ENCODE assay signal across 8 cellular contexts in the genomic region with DNA sequence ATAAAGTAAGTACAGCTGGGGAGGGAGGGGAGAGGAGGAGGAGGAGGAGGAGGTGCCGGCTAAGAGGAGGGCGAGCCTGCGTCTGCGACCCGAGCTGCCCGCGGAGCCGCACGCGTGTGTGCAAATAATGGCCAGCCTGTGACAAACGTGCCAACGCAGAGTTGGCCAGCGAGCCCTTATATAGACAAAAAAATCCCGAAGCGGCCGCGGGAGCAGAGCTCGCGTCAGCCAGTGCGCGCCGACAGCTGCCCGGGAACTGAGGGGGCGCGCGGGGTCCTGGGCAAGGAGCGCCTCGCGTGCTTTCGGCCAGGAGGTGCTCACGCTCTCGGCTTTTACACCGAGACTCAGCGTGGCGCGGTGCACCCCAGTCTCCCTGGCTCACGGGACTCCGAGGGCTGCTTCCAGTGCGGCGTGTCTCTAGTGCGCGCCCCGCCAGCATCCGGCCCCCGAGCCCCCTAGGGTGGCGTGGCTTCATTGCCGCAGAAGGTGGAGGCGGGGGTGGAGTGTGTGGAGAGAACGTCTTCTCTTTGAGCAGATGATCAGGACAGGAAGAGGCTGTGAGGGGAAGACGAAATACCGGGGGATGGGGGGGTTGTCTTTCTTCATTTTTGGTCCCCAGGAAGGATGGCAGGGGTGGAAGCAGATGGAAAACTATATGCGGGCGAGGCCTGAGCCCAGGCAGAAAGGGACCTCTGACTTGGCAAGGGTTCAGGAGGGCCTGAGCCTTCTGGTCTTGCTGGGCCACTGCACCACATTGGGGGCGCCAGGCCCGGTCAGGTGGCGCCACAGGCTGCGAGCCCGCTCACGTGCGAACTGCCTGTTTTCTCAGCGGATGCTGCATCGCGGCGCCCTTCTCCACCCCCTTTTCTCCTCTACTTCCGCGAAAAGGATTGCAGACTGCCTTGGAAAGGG. TPM values are rescaled to one million over a fixed set of nuclear protein-coding genes. Genes with fewer than 3 reads are reported as not detected.
A peak's percentile ranks its signal among the peaks of the same experiment; 100 is the strongest.
DNase-seq lines count a peak whose midpoint lies in the region; ATAC-seq, FAIRE-seq and TF ChIP-seq lines count a peak whose summit lies in the region.

No MANE protein-coding gene starts in this region.

- peak overlapping the region; percentile 99 for H3K4me3 Mint-ChIP-seq in activated naive CD4-positive, alpha-beta T cell treated with anti-CD3 and anti-CD28 coated beads, Interleukin-2, amount 50 U/mL, for 24 hours

- peak overlapping the region; percentile 63 for H3K4me3 ChIP-seq in SJCRH30
- peak overlapping the region; percentile 49 to 72 (median 68) for H3K4me3 ChIP-seq in pancreas
- peak overlapping the region; percentile 61 to 67 (median 66) for H3K4me3 ChIP-seq in thyroid gland (replicated peaks in 1 of 3)

- ATAC-seq in Right ventricle myocardium inferior (peak; percentile 74), pancreas (peak; percentile 70 to 82 (median 73))

- FAIRE-seq in pancreas (lab: Jason Lieb, UNC): no peak

- TF ChIP-seq POLR2A in thyroid gland (IDR thresholded peaks at IDR 0.05): peak in 1 of 2 donors; percentile 43

- 0 to 1% methylated on average over 65 to 66 of the region's 66 CpGs for WGBS in pancreas, 2 donors
- WGBS in thyroid gland, 2 donors: 0 to 1% methylated on average over 40 to 41 of the region's 66 CpGs

- H3K9me3 Mint-ChIP-seq in activated naive CD4-positive, alpha-beta T cell treated with anti-CD3 and anti-CD28 coated beads, Interleukin-2, amount 50 U/mL, for 24 hours: no peaks in the 10 kb centered on the region

- H3K27me3 Mint-ChIP-seq in activated naive CD4-positive, alpha-beta T cell treated with anti-CD3 and anti-CD28 coated beads, Interleukin-2, amount 50 U/mL, for 24 hours: no peaks in the 10 kb centered on the region

- intact Hi-C loops in Right ventricle myocardium inferior (cut with DNase I): loop anchor here (1.0 to 5.0 kb wide), 4 partner anchors 19 to 186 kb away; no protein-coding TSS in a partner anchor
- intact Hi-C loops in pancreas (cut with DNase I): loop anchor here in 1 of 3 donors (5.0 to 10.0 kb wide), 2 partner anchors 51 to 168 kb away; no protein-coding TSS in a partner anchor
- intact Hi-C loops in thyroid gland (cut with DNase I): no loop called here

- H3K9me3 ChIP-seq in SJCRH30 (replicated peaks) (no peaks in the 10 kb centered on the region), pancreas (no peaks in the 10 kb centered on the region), thyroid gland (no peaks in the 10 kb centered on the region)

- H3K27ac ChIP-seq in SJCRH30 (peak overlapping the region; percentile 83), pancreas (peak overlapping the region; percentile 97 to 99 (median 98)), thyroid gland (peak overlapping the region; percentile 88 to 94 (median 91))

- peak; percentile 64 for DNase-seq in ELF-1 (ENCODE audit: low read depth, low spot score)
- DNase-seq in GOT3 (lab: John Stamatoyannopoulos, UW): peak; percentile 98
- DNase-seq in LHCN-M2 (ENCODE audit: low read depth): peak; percentile 84
- peak; percentile 27 to 43 for DNase-seq in SJCRH30
- DNase-seq in Right ventricle myocardium inferior (ENCODE audit: missing footprints): peak; percentile 90
- peak; percentile 78 to 90 (median 82) for DNase-seq in pancreas
- peak; percentile 80 for DNase-seq in thyroid gland

- H3K27me3 ChIP-seq in SJCRH30 (no peaks in the 10 kb centered on the region), pancreas (no peaks in the 10 kb centered on the region), thyroid gland (no peaks in the 10 kb centered on the region)

- peaks cover 11% of the 10 kb centered on the region for H3K36me3 Mint-ChIP-seq in activated naive CD4-positive, alpha-beta T cell treated with anti-CD3 and anti-CD28 coated beads, Interleukin-2, amount 50 U/mL, for 24 hours

- TF ChIP-seq CTCF in pancreas (IDR thresholded peaks at IDR 0.05) (no peak), thyroid gland (IDR thresholded peaks at IDR 0.05) (no peak)

- H3K36me3 ChIP-seq in SJCRH30: no peaks in the 10 kb centered on the region
- no peaks in the 10 kb centered on the region for H3K36me3 ChIP-seq in pancreas
- no peaks in the 10 kb centered on the region for H3K36me3 ChIP-seq in thyroid gland

- peaks cover 3% of the 10 kb centered on the region; the same call in 1 of the 2 replicates for H3K4me1 ChIP-seq in SJCRH30
- peaks cover 8 to 16% (median 16%) of the 10 kb centered on the region in 3 donors for H3K4me1 ChIP-seq in pancreas
- H3K4me1 ChIP-seq in thyroid gland: peaks cover 5 to 8% of the 10 kb centered on the region in 2 donors

- H3K27ac Mint-ChIP-seq in activated naive CD4-positive, alpha-beta T cell treated with anti-CD3 and anti-CD28 coated beads, Interleukin-2, amount 50 U/mL, for 24 hours: peak overlapping the region; percentile 98

- peaks cover 62% of the 10 kb centered on the region for H3K4me1 Mint-ChIP-seq in activated naive CD4-positive, alpha-beta T cell treated with anti-CD3 and anti-CD28 coated beads, Interleukin-2, amount 50 U/mL, for 24 hours

RNA-seq across cellular contexts. Expression of gene SLC16A7, which starts 0.7 kb away (rescaled TPM):
- 10.6 and 15.9 TPM in 2 replicates for total RNA-seq in LHCN-M2 (2014; rRNA removed)
- 3.3 TPM for polyA plus RNA-seq in LHCN-M2 (2012)
- 3.1 and 3.6 TPM in 2 replicates for total RNA-seq in SJCRH30 (2014; rRNA removed; shearing (Covaris generic))
- 98.0 TPM for total RNA-seq in Right ventricle myocardium inferior
- total RNA-seq in pancreas: 10 to 100 TPM; 28.2 to 47.4 (median 34.7) TPM
- polyA plus RNA-seq in pancreas: 1 to 10 TPM; 4.0 to 7.9 TPM
- total RNA-seq in thyroid gland: 10 to 100 TPM; 14.9 to 22.2 (median 15.7) TPM

Comparison
In these comparisons a context has a peak if more than half of its experiments do, and no peak if none do; other contexts are left out.
1. Peak in every context shown above with its lines: DNase-seq, ATAC-seq, H3K4me3 ChIP-seq and H3K27ac ChIP-seq.
2. DNase-seq: peak in every context shown above with its lines; median percentile 98 in GOT3; 90 in Right ventricle myocardium inferior; 84 in LHCN-M2; 82 in pancreas; 80 in thyroid gland; 64 in ELF-1; 35 in SJCRH30.